ENCODE assay signal across 18 cellular contexts in genomic region chr7:30987178-30987577, GRCh38. TPM values are rescaled to one million over a fixed set of nuclear protein-coding genes. Genes with fewer than 3 reads are reported as not detected.
DNase-seq lines count a peak whose midpoint lies in the region; ATAC-seq, FAIRE-seq and TF ChIP-seq lines count a peak whose summit lies in the region.
"Had no signal": no experiment of that assay in that cellular context is flagged by ENCODE, and none has a peak within 500 bp of the region (broad histone marks: within the 10 kb centered on the region; RNA-seq: fewer than 3 reads in every experiment).

No MANE protein-coding gene starts in this region.

- H2BK15ac ChIP-seq in H1 (ENCODE audit: low read length) = no peak overlapping the region

- no peak overlapping the region for H3K4ac ChIP-seq in H1 (replicated peaks; ENCODE audit: insufficient read length, low read depth, low read length)

- no peak overlapping the region for H2BK120ac ChIP-seq in H1 (replicated peaks; ENCODE audit: low read depth, low read length)

- no peak overlapping the region for H3K23ac ChIP-seq in H1 (ENCODE audit: insufficient read length)

- WGBS in HUES64 = 67% methylated on average over 7 of the region's 7 CpGs
- 72% methylated on average over 2 of the region's 7 CpGs; no CpG with 5 or more reads in 1 of the 2 experiments for WGBS in H1 (ENCODE audit: extremely low coverage in 1 of 2, insufficient coverage in 1 of 2, insufficient read length in 1 of 2, insufficient replicate concordance in 2 of 2, low coverage in 1 of 2, low lambda C conversion rate in 2 of 2, missing lambda C conversion rate in 1 of 2), 2 experiments

- H3K4me1 ChIP-seq in HUES64 (ENCODE audit: insufficient read depth, low read length) (peaks cover 46% of the 10 kb centered on the region), H1 (replicated peaks in 1 of 4; ENCODE audit: control insufficient read depth in 3 of 4, insufficient read depth in 4 of 4, low read length in 3 of 4) (peaks cover 16 to 49% (median 40%) of the 10 kb centered on the region in 4 experiments), iPS-20b (ENCODE audit: insufficient read depth, low read length) (peaks cover 30% of the 10 kb centered on the region; the same call in 1 of the 2 replicates)
- H3K4me1 ChIP-seq: BE2C, Caco-2 had no signal

- 0 out of 2 replicates have a peak overlapping the region, but pooled peaks have one; percentile 13 for H3K4me3 ChIP-seq in HUES64 (ENCODE audit: low read length)
- H3K4me3 ChIP-seq in H1 (ENCODE audit: extremely low read depth in 1 of 4, insufficient read depth in 2 of 4, low read depth in 3 of 4, low read length in 4 of 4) = peak overlapping the region in 1 of 4 experiments; percentile 44; a peak in 2 of 8 replicates
- H3K4me3 ChIP-seq in iPS-20b (ENCODE audit: low read length) = peak overlapping the region; percentile 44; the same call in 1 of the 2 replicates
- H3K4me3 ChIP-seq: HAP-1 had no signal

- H3K9ac ChIP-seq in HUES64 (ENCODE audit: low read depth, low read length) (no peak overlapping the region), H1 (replicated peaks in 1 of 4; ENCODE audit: extremely low read depth in 1 of 4, low read depth in 3 of 4, low read length in 3 of 4) (no peak overlapping the region), iPS-20b (ENCODE audit: low read depth, low read length) (no peak overlapping the region)

- no peaks in the 10 kb centered on the region for H4K20me1 ChIP-seq in H1 (replicated peaks in 1 of 2; ENCODE audit: control insufficient read depth in 1 of 2, insufficient read depth in 2 of 2, low read length in 2 of 2)

- H3K56ac ChIP-seq in H1 (replicated peaks; ENCODE audit: insufficient read length, low read depth, low read length) = no peak overlapping the region

- TF ChIP-seq CTCF in H1 (IDR thresholded peaks at IDR 0.05; ENCODE audit: control extremely low read depth in 1 of 3, insufficient read depth in 1 of 3, low read depth in 1 of 3, low read length in 3 of 3) = no peak

- no peak for FAIRE-seq in H1 (lab: Jason Lieb, UNC)
- FAIRE-seq: A204.1, D721Med, G401.6, GM12891, GM18507 had no signal

- H2AK5ac ChIP-seq in H1 (ENCODE audit: low read depth, low read length) = peak overlapping the region; percentile 25; the same call in 1 of the 2 replicates

- DNase-seq in H1 (ENCODE audit: low read depth in 1 of 2, low spot score in 2 of 2) (no peak), NCI-H748 (lab: John Stamatoyannopoulos, UW; ENCODE audit: unreplicated experiment) (no peak)
- no peak for DNase-seq in activated CD4-positive, alpha-beta T cell treated with anti-CD3 and anti-CD28 coated beads, Interleukin-2, amount 50 U/mL, for 1 hour
- DNase-seq in activated CD4-positive, alpha-beta T cell treated with anti-CD3 and anti-CD28 coated beads, Interleukin-2, amount 50 U/mL, for 4 hours = no peak
- DNase-seq: ACHN, BE2C, Caco-2, GOT3 had no signal

- H2BK12ac ChIP-seq in H1 (ENCODE audit: low read depth, low read length) = peak overlapping the region; percentile 82; the same call in 1 of the 2 replicates

- TF ChIP-seq EP300 in H1 (IDR thresholded peaks at IDR 0.05; ENCODE audit: borderline replicate concordance in 1 of 2, low read depth in 2 of 2, low read length in 2 of 2) = no peak

- peak overlapping the region; percentile 93 for H4K91ac ChIP-seq in H1 (replicated peaks; ENCODE audit: insufficient read length, low read length)

- H3K9me3 ChIP-seq in HUES64 (ENCODE audit: insufficient read depth, low read depth, low read length) = no peaks in the 10 kb centered on the region
- H3K9me3 ChIP-seq in H1 (ENCODE audit: insufficient read depth in 2 of 2, low read depth in 1 of 2, low read length in 1 of 2) = no peaks in the 10 kb centered on the region
- no peaks in the 10 kb centered on the region for H3K9me3 ChIP-seq in iPS-20b (ENCODE audit: insufficient read depth, low read depth, low read length)
- H3K9me3 ChIP-seq: BE2C, Caco-2, HAP-1 had no signal

- H2BK20ac ChIP-seq in H1 (ENCODE audit: low read length) = peak overlapping the region; percentile 97; the same call in 1 of the 2 replicates

- H3K27ac ChIP-seq in HUES64 (ENCODE audit: low read depth, low read length) (no peak overlapping the region), H1 (ENCODE audit: low read depth, low read length) (no peak overlapping the region), iPS-20b (ENCODE audit: low read length) (no peak overlapping the region)

- peaks cover 8% of the 10 kb centered on the region for H3K23me2 ChIP-seq in H1 (ENCODE audit: low read depth, low read length)

- peak overlapping the region; percentile 56 for H3K18ac ChIP-seq in H1 (ENCODE audit: extremely low read depth, low read length)

- H4K8ac ChIP-seq in H1 (ENCODE audit: extremely low read depth, insufficient read depth, low read length) = no peak overlapping the region; the same call in 1 of the 2 replicates

- CTCF ChIA-PET in H1 (lab: Charles Lee; ENCODE audit: partially characterized antibody) = interaction anchor here (2.9 to 26.1 kb wide), 8 partner anchors 15 to 147 kb away, joined by 10 to 517 read pairs (median 86); partner anchors contain the start of gene ADCYAP1R1

- H3K14ac ChIP-seq in H1 (ENCODE audit: insufficient read length) = no peak overlapping the region

- H3K27me3 ChIP-seq in HUES64 (ENCODE audit: insufficient read depth, low read length) (peaks cover 19% of the 10 kb centered on the region), H1 (replicated peaks in 1 of 4; ENCODE audit: control insufficient read depth in 3 of 4, extremely low read depth in 1 of 4, insufficient read depth in 3 of 4, low read length in 3 of 4) (peaks cover 0 to 7% (median 2%) of the 10 kb centered on the region in 4 experiments; a peak in 3 of 7 replicates), iPS-20b (ENCODE audit: insufficient read depth, low read length) (peaks cover 17% of the 10 kb centered on the region)

- H3K79me2 ChIP-seq in H1 (ENCODE audit: control insufficient read depth in 1 of 2, insufficient read depth in 2 of 2, low read length in 2 of 2) = no peaks in the 10 kb centered on the region

- peak overlapping the region; percentile 57 to 98; a peak in 3 of 4 replicates for H3K4me2 ChIP-seq in H1 (ENCODE audit: insufficient read depth in 1 of 2, low read depth in 2 of 2, low read length in 2 of 2)

- no peak for TF ChIP-seq RAD21 in H1 (IDR thresholded peaks at IDR 0.05 in 1 of 2, conservative IDR thresholded peaks at IDR 0.05 in 1 of 2; ENCODE audit: low read depth in 2 of 2, low read length in 2 of 2)

- POLR2A ChIA-PET in H1 (lab: Charles Lee; ENCODE audit: partially characterized antibody) = interaction anchor here (0.6 to 2.1 kb wide), 2 partner anchors 8 to 52 kb away, joined by 5 to 6 read pairs; no protein-coding TSS in a partner anchor

- peak overlapping the region; percentile 60; the same call in 1 of the 2 replicates for H2BK5ac ChIP-seq in H1 (ENCODE audit: low read depth, low read length)

- H3K79me1 ChIP-seq in H1 (ENCODE audit: low read depth, low read length) = no peaks in the 10 kb centered on the region

- H4K5ac ChIP-seq in H1 (ENCODE audit: insufficient read length, low read depth, low read length) = no peak overlapping the region

- TF ChIP-seq POLR2A in H1 (IDR thresholded peaks at IDR 0.05; ENCODE audit: control extremely low read depth in 1 of 2, low read depth in 2 of 2, low read length in 2 of 2) = no peak

- no peak for ATAC-seq in GM18502 (IDR thresholded peaks at IDR 0.05; ENCODE audit: poor library complexity, unreplicated experiment)

- H2AFZ ChIP-seq in H1 (ENCODE audit: low read length) = no peak overlapping the region

- H3K36me3 ChIP-seq in HUES64 (ENCODE audit: insufficient read depth, low read length) (no peaks in the 10 kb centered on the region), H1 (ENCODE audit: control insufficient read depth in 2 of 4, insufficient read depth in 4 of 4, low read length in 3 of 4) (no peaks in the 10 kb centered on the region), iPS-20b (ENCODE audit: insufficient read depth, low read depth, low read length) (no peaks in the 10 kb centered on the region)
- H3K36me3 ChIP-seq: BE2C, HAP-1 had no signal

TF ChIP-seq in H1, 55 proteins besides CTCF, POLR2A, EP300 and RAD21 (continues in another document):
- TF ChIP-seq KDM4A (IDR thresholded peaks at IDR 0.05; ENCODE audit: low read depth, low read length, severe bottlenecking) = no peak
- no peak for TF ChIP-seq CBX8 (IDR thresholded peaks at IDR 0.05; ENCODE audit: borderline replicate concordance, low read depth, low read length)
- TF ChIP-seq ATF2 (IDR thresholded peaks at IDR 0.05; ENCODE audit: low read length) = no peak
- TF ChIP-seq CREB1 (IDR thresholded peaks at IDR 0.05) = no peak
- TF ChIP-seq EGR1 (IDR thresholded peaks at IDR 0.05; ENCODE audit: borderline replicate concordance, low read depth, low read length) = no peak
- no peak for TF ChIP-seq BRCA1 (IDR thresholded peaks at IDR 0.05; ENCODE audit: low read depth, low read length)
- TF ChIP-seq ATF3 (IDR thresholded peaks at IDR 0.05; ENCODE audit: insufficient read depth, low read depth, low read length) = no peak
- no peak for TF ChIP-seq SIRT6 (IDR thresholded peaks at IDR 0.05; ENCODE audit: low read length)
- no peak for TF ChIP-seq BCL11A (IDR thresholded peaks at IDR 0.05; ENCODE audit: low read depth in 2 of 2, low read length in 2 of 2)

RNA-seq across cellular contexts. Expression of gene GHRHR, which starts 23.4 kb away (rescaled TPM):
- 2.6 TPM for polyA plus RNA-seq in HUES64 (2013, experiment 1 of 2)
- polyA plus RNA-seq in HUES64 (2013, experiment 2 of 2) = 1.3 TPM
- total RNA-seq in H1 (2021; fragmentation: NEBNext Ultra II Directional; extraction: Animal tissue kit (Norgen Biotek cat#: 25700)) = 6.1 and 6.5 TPM in 2 replicates
- 0.60 and 1.6 TPM in 2 replicates for polyA plus RNA-seq in H1 (2011; rRNA removed)
- polyA plus RNA-seq in H1 (2011; cell fraction: cytosol; rRNA removed) = 1.6 TPM
- 3.8 TPM for polyA plus RNA-seq in H1 (2011; cell fraction: nucleus; rRNA removed)
- 2.5 to 5.9 TPM (median 4.4 TPM) in 4 replicates for polyA plus RNA-seq in H1 (2012, experiment 1 of 2)
- polyA plus RNA-seq in H1 (2012, experiment 2 of 2) = not detected
- polyA plus RNA-seq in H1 (2013, experiment 1 of 2) = 4.7 TPM
- 6.5 TPM for polyA plus RNA-seq in H1 (2013, experiment 2 of 2)
- 1.1 and 3.1 TPM in 2 replicates for polyA minus RNA-seq in H1 (2011; rRNA and poly(A)+ RNA removed)
- polyA minus RNA-seq in H1 (2011; cell fraction: cytosol; rRNA and poly(A)+ RNA removed) = 10.3 TPM
- polyA minus RNA-seq in H1 (2011; cell fraction: nucleus; rRNA and poly(A)+ RNA removed) = 5.1 TPM
- total RNA-seq: Caco-2; CD4-positive, CD25-positive, alpha-beta regulatory T cell had no signal
- polyA plus RNA-seq: CD4-positive, CD25-positive, alpha-beta regulatory T cell had no signal
